In the genomic region with DNA sequence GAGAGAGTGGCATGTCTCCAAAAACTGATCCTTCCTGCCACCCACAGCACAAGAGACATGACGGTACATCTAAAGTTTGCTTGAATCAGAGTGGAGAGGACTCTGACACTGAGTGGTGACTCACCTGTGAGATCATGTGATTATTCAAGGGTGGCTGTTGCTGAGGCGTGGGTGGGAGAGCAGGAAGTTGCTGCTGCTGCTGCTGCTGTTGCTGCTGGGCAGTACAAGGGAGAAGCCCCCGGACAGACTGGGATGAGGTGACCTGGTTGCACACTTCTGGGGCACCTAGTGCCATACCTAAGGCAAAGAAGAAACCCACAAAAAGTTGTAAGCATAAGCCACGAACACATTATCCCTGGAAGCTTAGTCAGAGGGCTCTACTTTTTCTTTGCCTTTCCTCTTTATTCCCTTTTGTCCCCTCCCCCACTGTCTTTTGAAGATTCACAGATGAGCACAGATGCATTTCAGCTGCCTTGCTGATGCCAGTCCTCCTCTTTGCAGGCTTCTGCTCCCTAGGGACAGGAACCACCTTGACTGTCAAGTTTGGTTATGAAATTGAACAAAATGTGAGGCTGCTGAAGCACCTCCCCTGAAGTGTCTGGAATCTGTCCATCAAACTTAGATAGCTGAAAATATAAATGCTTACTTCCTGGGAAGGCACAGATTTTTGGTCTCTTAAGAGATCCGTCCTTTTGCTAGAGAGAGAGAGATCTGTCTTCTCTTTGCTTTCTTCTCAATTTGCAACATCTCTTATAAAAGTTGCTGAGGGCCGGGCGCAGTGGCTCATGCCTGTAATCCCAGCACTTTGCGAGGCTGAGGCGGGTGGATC, we compare ENCODE assay signal across 8 cellular contexts. TPM values are rescaled to one million over a fixed set of nuclear protein-coding genes. Genes with fewer than 3 reads are reported as not detected.
A peak's percentile ranks its signal among the peaks of the same experiment; 100 is the strongest.
DNase-seq lines count a peak whose midpoint lies in the region; ATAC-seq and FAIRE-seq lines count a peak whose summit lies in the region.

No MANE protein-coding gene starts in this region.

- 51 to 64% (median 57%) methylated on average over 9 of the region's 9 CpGs for WGBS in small intestine, 3 donors

- no peak overlapping the region for H3K4me3 ChIP-seq in small intestine (ENCODE audit: low read depth in 1 of 2, low read length in 2 of 2)

- peak overlapping the region; percentile 68 to 76 for H3K27ac ChIP-seq in small intestine (ENCODE audit: low read depth in 1 of 2, low read length in 1 of 2)

- H3K36me3 ChIP-seq in small intestine (ENCODE audit: control insufficient read depth in 2 of 2, insufficient read depth in 2 of 2, low read length in 2 of 2): peaks cover 3 to 8% of the 10 kb centered on the region in 2 donors

- no peaks in the 10 kb centered on the region for H3K4me1 ChIP-seq in small intestine (ENCODE audit: control insufficient read depth in 2 of 2, insufficient read depth in 1 of 2, low read depth in 1 of 2, low read length in 1 of 2)

- ATAC-seq in HG02798 (IDR thresholded peaks at IDR 0.05; ENCODE audit: poor library complexity, unreplicated experiment): peak; percentile 93

- DNase-seq in NCI-H82 (lab: John Stamatoyannopoulos, UW): peak; percentile 14
- no peak for DNase-seq in NCI-H82 treated with DMSO at 0.1 percent for 48 hours (lab: John Stamatoyannopoulos, UW; ENCODE audit: unreplicated experiment)
- peak; percentile 50 for DNase-seq in NCI-H460 (ENCODE audit: extremely low read depth, low read depth)
- peak; percentile 65 for DNase-seq in activated T-cell treated with anti-CD3 and anti-CD28 coated beads for 48 hours (ENCODE audit: low read depth)
- DNase-seq in fibroblast of the conjunctiva (ENCODE audit: low read depth): peak; percentile 70
- DNase-seq in small intestine: peak; percentile 94
- DNase-seq in NCI-H1930 (lab: John Stamatoyannopoulos, UW): no peak

- no peak for FAIRE-seq in small intestine (lab: Jason Lieb, UNC)

- H3K27me3 ChIP-seq in small intestine (ENCODE audit: control insufficient read depth in 2 of 2, insufficient read depth in 2 of 2, low read length in 2 of 2): no peaks in the 10 kb centered on the region

- no peaks in the 10 kb centered on the region for H3K9me3 ChIP-seq in small intestine (ENCODE audit: control insufficient read depth, low read depth)

RNA-seq across cellular contexts. Expression of a gene that starts 29.5 kb away (rescaled TPM):
- 0.57 and 0.58 TPM in 2 replicates for total RNA-seq in NCI-H460 (2014; rRNA removed; shearing (Covaris generic))
- 0.08 and 0.24 TPM in 2 replicates for polyA plus RNA-seq in NCI-H460 (2014; cell fraction: nucleus; rRNA removed)
- 1 to 10 TPM; 1.1 to 3.5 (median 3.2) TPM for polyA plus RNA-seq in small intestine

RNA-seq across cellular contexts. Expression of a gene that starts 50.9 kb away (rescaled TPM):
- 373 and 409 TPM in 2 replicates for total RNA-seq in NCI-H460 (2014; rRNA removed; shearing (Covaris generic))
- polyA plus RNA-seq in NCI-H460 (2014; cell fraction: nucleus; rRNA removed): 522 and 550 TPM in 2 replicates
- 100 to 1,000 TPM in 1 of 3 donors, 10 to 100 TPM in 2; 22.8 to 150 (median 35.1) TPM for polyA plus RNA-seq in small intestine

Comparison
In these comparisons a context has a peak if more than half of its experiments do, and no peak if none do; other contexts are left out.
1. DNase-seq: peak in NCI-H82 (single experiment), NCI-H460 (single experiment), activated T-cell treated with anti-CD3 and anti-CD28 coated beads for 48 hours (single experiment), fibroblast of the conjunctiva (single experiment) and small intestine (single experiment); none in NCI-H82 treated with DMSO at 0.1 percent for 48 hours (single experiment) and NCI-H1930 (0 of 2).